In the genomic region with DNA sequence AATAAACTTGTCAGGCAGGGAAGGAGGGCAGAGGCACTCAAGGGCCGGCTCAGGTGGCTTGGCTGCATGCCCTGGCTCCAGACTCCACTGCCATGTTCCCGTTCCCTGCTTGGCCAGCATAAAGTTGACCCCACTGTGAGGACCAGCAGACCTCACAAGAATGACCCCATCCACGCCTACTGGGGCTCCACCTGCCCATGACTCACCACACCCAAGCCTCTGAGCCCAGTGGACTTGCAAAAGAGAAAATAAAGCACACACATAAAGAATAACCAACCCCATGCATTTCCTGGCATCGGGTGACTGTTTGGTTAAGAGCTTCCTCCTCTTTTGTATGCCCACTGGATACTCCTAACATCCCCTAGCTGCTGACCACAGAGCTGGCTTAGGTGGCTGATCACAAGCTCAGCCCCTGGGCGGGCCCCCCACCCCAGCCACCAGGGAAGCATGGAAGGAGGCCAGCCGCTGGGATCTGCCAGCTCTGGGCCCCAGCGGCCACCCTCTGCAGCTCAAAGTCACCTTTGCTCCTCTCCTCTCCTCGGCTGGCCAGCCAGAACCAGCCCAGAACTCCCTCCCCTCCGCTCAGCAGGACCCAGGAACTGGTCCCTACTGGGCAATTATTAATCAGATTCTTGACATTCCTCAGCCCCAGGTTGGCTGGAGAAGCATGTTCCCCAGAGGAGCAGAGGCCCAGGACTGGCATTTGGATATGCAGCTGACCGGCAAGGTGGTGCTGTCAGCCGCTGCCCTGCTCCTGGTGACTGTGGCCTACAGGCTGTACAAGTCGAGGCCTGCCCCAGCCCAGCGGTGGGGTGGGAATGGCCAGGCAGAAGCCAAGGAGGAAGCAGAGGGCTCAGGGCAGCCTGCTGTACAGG, we compare ENCODE assay signal across 13 cellular contexts. TPM values are rescaled to one million over a fixed set of nuclear protein-coding genes. Genes with fewer than 3 reads are reported as not detected.
DNase-seq lines count a peak whose midpoint lies in the region; ATAC-seq and TF ChIP-seq lines count a peak whose summit lies in the region.
"Had no signal": no experiment of that assay in that cellular context is flagged by ENCODE, and none has a peak within 500 bp of the region (broad histone marks: within the 10 kb centered on the region; RNA-seq: fewer than 3 reads in every experiment).

A gene (plus strand): TSS at position 616 of the 875 bp plus-strand sequence. CDS start 52 bp downstream, at position 668.

- BruUV-seq in Calu3 (replicated peaks; lab: Mats Ljungman, UMichigan), result no TSS peak

- peaks cover 32% of the 10 kb centered on the region for H3K4me1 Mint-ChIP-seq in Calu3 (ENCODE audit: low read depth, unreplicated experiment)
- peaks cover 0 to 9% (median 0%) of the 10 kb centered on the region in 7 donors for H3K4me1 Mint-ChIP-seq in naive thymus-derived CD4-positive, alpha-beta T cell
- H3K4me1 Mint-ChIP-seq in T-helper 2 cell treated with Interferon-gamma antibody and Interleukin-4, amounts not matched to agents 5 μg/mL and 100 μg/mL, for 36 hours (ENCODE audit: low read depth), result peaks cover 10% of the 10 kb centered on the region

- peak; percentile 37 for ATAC-seq in naive thymus-derived CD4-positive, alpha-beta T cell
- ATAC-seq in HG03196 (IDR thresholded peaks at IDR 0.05; ENCODE audit: unreplicated experiment) (no peak), GM21390 (IDR thresholded peaks at IDR 0.05; ENCODE audit: unreplicated experiment) (no peak)

- no peaks in the 10 kb centered on the region for H3K36me3 ChIP-seq in naive thymus-derived CD4-positive, alpha-beta T cell (ENCODE audit: control insufficient read depth in 2 of 3, insufficient read depth in 3 of 3, low read length in 3 of 3)
- H3K36me3 ChIP-seq: cardiac muscle cell, Peyer's patch, uterus had no signal

- H3K27ac Mint-ChIP-seq in Calu3 (ENCODE audit: unreplicated experiment), result peak within 1 kb of the TSS; percentile 80
- no peak within 1 kb of the TSS for H3K27ac Mint-ChIP-seq in naive thymus-derived CD4-positive, alpha-beta T cell
- H3K27ac Mint-ChIP-seq in T-helper 2 cell treated with Interferon-gamma antibody and Interleukin-4, amounts not matched to agents 5 μg/mL and 100 μg/mL, for 36 hours, result no peak within 1 kb of the TSS

- no peaks in the 10 kb centered on the region for H3K27me3 ChIP-seq in naive thymus-derived CD4-positive, alpha-beta T cell (ENCODE audit: control insufficient read depth in 2 of 2, insufficient read depth in 2 of 2, low read length in 2 of 2)
- H3K27me3 ChIP-seq: cardiac muscle cell, Peyer's patch, uterus had no signal

- no peak within 1 kb of the TSS for H3K27ac ChIP-seq in naive thymus-derived CD4-positive, alpha-beta T cell (ENCODE audit: low read depth, low read length)
- H3K27ac ChIP-seq: cardiac muscle cell, Peyer's patch, uterus had no signal

- POLR2A ChIA-PET in naive thymus-derived CD4-positive, alpha-beta T cell (lab: Charles Lee), result no interaction called here

- no peaks in the 10 kb centered on the region for H3K9me3 Mint-ChIP-seq in Calu3 (ENCODE audit: low read depth, unreplicated experiment)
- H3K9me3 Mint-ChIP-seq in naive thymus-derived CD4-positive, alpha-beta T cell, result no peaks in the 10 kb centered on the region
- no peaks in the 10 kb centered on the region for H3K9me3 Mint-ChIP-seq in T-helper 2 cell treated with Interferon-gamma antibody and Interleukin-4, amounts not matched to agents 5 μg/mL and 100 μg/mL, for 36 hours

- no peaks in the 10 kb centered on the region for H3K27me3 Mint-ChIP-seq in Calu3 (ENCODE audit: unreplicated experiment)
- peaks cover 0 to 29% (median 10%) of the 10 kb centered on the region in 5 donors for H3K27me3 Mint-ChIP-seq in naive thymus-derived CD4-positive, alpha-beta T cell
- H3K27me3 Mint-ChIP-seq in T-helper 2 cell treated with Interferon-gamma antibody and Interleukin-4, amounts not matched to agents 5 μg/mL and 100 μg/mL, for 36 hours (ENCODE audit: low read depth), result peaks cover 2% of the 10 kb centered on the region

- intact Hi-C loops in Calu3 (cut with micrococcal nuclease; ENCODE audit: unreplicated experiment), result no loop called here
- intact Hi-C loops in naive thymus-derived CD4-positive, alpha-beta T cell (cut with micrococcal nuclease), result no loop called here

- peak; percentile 84 for DNase-seq in Calu3
- DNase-seq in NCI-H2196 (lab: John Stamatoyannopoulos, UW; ENCODE audit: unreplicated experiment), result peak; percentile 95
- DNase-seq in epithelial cell of esophagus (ENCODE audit: low read depth), result peak; percentile 1
- no peak for DNase-seq in naive thymus-derived CD4-positive, alpha-beta T cell
- DNase-seq in T-helper 2 cell treated with Interferon-gamma antibody and Interleukin-4, amounts not matched to agents 5 μg/mL and 100 μg/mL, for 36 hours (ENCODE audit: low spot score), result no peak
- no peak for DNase-seq in NCI-H2227 (lab: John Stamatoyannopoulos, UW; ENCODE audit: unreplicated experiment)
- DNase-seq: activated CD8-positive, alpha-beta memory T cell treated with anti-CD3 and anti-CD28 coated beads for 24 hours; DND-41; uterus had no signal

- H3K9me3 ChIP-seq in naive thymus-derived CD4-positive, alpha-beta T cell (ENCODE audit: control insufficient read depth in 2 of 3, low read length in 3 of 3), result no peaks in the 10 kb centered on the region
- H3K9me3 ChIP-seq: Peyer's patch, uterus had no signal

- TF ChIP-seq CTCF in Calu3 (IDR thresholded peaks at IDR 0.05; ENCODE audit: unreplicated experiment) (no peak), epithelial cell of esophagus (IDR thresholded peaks at IDR 0.05; ENCODE audit: insufficient read depth, low read depth, low read length, missing control alignments) (no peak)

- peak within 1 kb of the TSS; percentile 69 for H3K4me3 Mint-ChIP-seq in Calu3 (ENCODE audit: low read depth, unreplicated experiment)
- H3K4me3 Mint-ChIP-seq in naive thymus-derived CD4-positive, alpha-beta T cell, result no peak within 1 kb of the TSS
- no peak within 1 kb of the TSS for H3K4me3 Mint-ChIP-seq in T-helper 2 cell treated with Interferon-gamma antibody and Interleukin-4, amounts not matched to agents 5 μg/mL and 100 μg/mL, for 36 hours

- CTCF ChIA-PET in Calu3 (lab: Charles Lee), result interaction anchor here (0.6 to 1.6 kb wide), 5 partner anchors 17 to 425 kb away, joined by 3 to 5 read pairs (median 4); no protein-coding TSS in a partner anchor
- CTCF ChIA-PET in naive thymus-derived CD4-positive, alpha-beta T cell (lab: Charles Lee), result no interaction called here

- H3K4me1 ChIP-seq in naive thymus-derived CD4-positive, alpha-beta T cell (ENCODE audit: control insufficient read depth in 2 of 2, insufficient read depth in 2 of 2, low read length in 2 of 2), result no peaks in the 10 kb centered on the region
- H3K4me1 ChIP-seq: Peyer's patch, uterus had no signal

- peaks cover 32% of the 10 kb centered on the region for H3K36me3 Mint-ChIP-seq in Calu3 (ENCODE audit: insufficient read depth, unreplicated experiment)
- H3K36me3 Mint-ChIP-seq in naive thymus-derived CD4-positive, alpha-beta T cell, result no peaks in the 10 kb centered on the region
- no peaks in the 10 kb centered on the region for H3K36me3 Mint-ChIP-seq in T-helper 2 cell treated with Interferon-gamma antibody and Interleukin-4, amounts not matched to agents 5 μg/mL and 100 μg/mL, for 36 hours (ENCODE audit: low read depth)

- no peak within 1 kb of the TSS for H3K4me3 ChIP-seq in epithelial cell of esophagus (ENCODE audit: low read length)
- no peak within 1 kb of the TSS for H3K4me3 ChIP-seq in naive thymus-derived CD4-positive, alpha-beta T cell (ENCODE audit: low read length)
- H3K4me3 ChIP-seq: cardiac muscle cell, Peyer's patch, uterus had no signal

RNA-seq across cellular contexts. Expression of the gene that starts here (rescaled TPM):
- 14.3 and 14.4 TPM in 2 replicates for total RNA-seq in Calu3 (2022)
- under 1 TPM in 2 of 5 experiments, not detected in 3; 0.08 to 0.15 TPM for total RNA-seq in naive thymus-derived CD4-positive, alpha-beta T cell
- not detected for polyA plus RNA-seq in naive thymus-derived CD4-positive, alpha-beta T cell
- total RNA-seq: cardiac muscle cell had no signal
- polyA plus RNA-seq: cardiac muscle cell had no signal

Comparison
In these comparisons a context has a peak if more than half of its experiments do, and no peak if none do; other contexts are left out.
1. RNA of the gene that starts here (total RNA-seq): 14.3 to 14.4 TPM in Calu3; 0.08 to 0.15 TPM in naive thymus-derived CD4-positive, alpha-beta T cell; every median in the first group is over 10 times any median in the second.
2. Peak in ATAC-seq in naive thymus-derived CD4-positive, alpha-beta T cell; RNA of the gene not detected or under 1 TPM.
3. DNase-seq: peak in Calu3 (single experiment), NCI-H2196 (single experiment) and epithelial cell of esophagus (single experiment); none in naive thymus-derived CD4-positive, alpha-beta T cell (0 of 9), T-helper 2 cell treated with Interferon-gamma antibody and Interleukin-4, amounts not matched to agents 5 μg/mL and 100 μg/mL, for 36 hours (single experiment) and NCI-H2227 (single experiment).